In genomic region chr6:49796842-49797455, GRCh38 we compare ENCODE assay signal across 1 cellular context.
TF ChIP-seq lines count a peak whose summit lies in the region.

No MANE protein-coding gene starts in this region.

TF ChIP-seq in HepG2, 621 proteins besides CTCF, POLR2A, EP300 and RAD21:
- TF ChIP-seq ZNF281 (CRISPR knock-in tag; IDR thresholded peaks at IDR 0.05; ENCODE audit: borderline replicate concordance), result peak; percentile 60; the same call in 1 of the 2 replicates
- TF ChIP-seq ZNF687 (CRISPR knock-in tag; IDR thresholded peaks at IDR 0.05), result peak; percentile 14; the same call in 1 of the 2 replicates
